ENCODE assay signal across 1 cellular context in genomic region chr14:39367387-39367751, GRCh38.
TF ChIP-seq lines count a peak whose summit lies in the region.

No MANE protein-coding gene starts in this region.

TF ChIP-seq in GM23338, 12 proteins besides CTCF, POLR2A, EP300 and RAD21 (continued from another document):
- TF ChIP-seq ZNF114 (CRISPR knock-in tag; IDR thresholded peaks at IDR 0.05) = no peak
- TF ChIP-seq ZNF462 (CRISPR knock-in tag; IDR thresholded peaks at IDR 0.05) = no peak
